In the genomic region with DNA sequence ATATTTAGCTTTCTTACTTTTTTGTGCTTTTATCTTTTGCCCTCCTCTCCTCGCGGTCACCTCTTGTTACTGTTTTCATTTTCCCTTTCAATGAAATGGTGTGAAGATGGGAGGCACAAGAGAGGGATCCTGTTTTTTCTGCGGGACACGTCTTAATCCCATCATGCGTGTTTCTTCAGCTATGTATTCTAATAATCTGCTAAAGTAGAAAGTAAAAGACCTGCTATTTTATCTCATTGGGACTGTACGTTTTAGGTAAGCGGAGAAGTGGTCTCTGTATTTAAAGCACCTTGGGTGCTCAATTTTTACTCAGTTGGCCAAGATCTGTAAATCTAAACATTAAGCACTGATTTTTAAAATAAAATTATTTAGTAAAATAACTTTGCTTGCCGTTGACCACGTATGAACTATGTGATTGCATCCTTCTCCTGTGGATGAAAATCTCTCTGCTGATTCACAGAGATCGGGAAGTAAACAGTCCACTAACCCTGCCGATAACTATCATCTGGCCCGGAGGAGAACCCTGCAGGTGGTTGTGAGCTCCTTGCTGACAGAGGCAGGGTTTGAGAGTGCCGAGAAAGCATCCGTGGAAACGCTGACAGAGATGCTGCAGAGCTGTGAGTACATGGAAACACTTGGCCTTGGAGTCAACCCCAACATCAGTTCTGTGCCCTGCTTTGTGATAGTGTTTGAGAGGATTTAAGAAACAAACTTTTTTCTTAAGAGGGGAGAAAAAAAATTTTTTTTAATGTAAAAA, we compare ENCODE assay signal across 8 cellular contexts. TPM values are rescaled to one million over a fixed set of nuclear protein-coding genes. Genes with fewer than 3 reads are reported as not detected.
DNase-seq lines count a peak whose midpoint lies in the region; ATAC-seq and TF ChIP-seq lines count a peak whose summit lies in the region.

No MANE protein-coding gene starts in this region.

- H2AFZ ChIP-seq in KMS-11 (ENCODE audit: low read depth) = peak overlapping the region; percentile 86

- no peaks in the 10 kb centered on the region for H4K20me1 ChIP-seq in KMS-11 (ENCODE audit: insufficient read depth)

- H3K27me3 ChIP-seq in KMS-11 (ENCODE audit: insufficient read depth, low read depth) = peaks cover 31% of the 10 kb centered on the region
- no peaks in the 10 kb centered on the region for H3K27me3 ChIP-seq in naive thymus-derived CD4-positive, alpha-beta T cell (ENCODE audit: control insufficient read depth in 2 of 2, insufficient read depth in 2 of 2, low read length in 2 of 2)

- intact Hi-C loops in naive thymus-derived CD4-positive, alpha-beta T cell (cut with micrococcal nuclease) = loop anchor here (1.0 to 2.0 kb wide), 9 partner anchors 12 to 1466 kb away; partner anchors contain the start of genes TOMM6 (in 2 of the 2), USP49 (in 2 of the 2), BYSL (in 1 of the 2) and CNPY3 (in 1 of the 2)

- H3K27ac Mint-ChIP-seq in naive thymus-derived CD4-positive, alpha-beta T cell = peak overlapping the region; percentile 93 to 98 (median 97)

- ATAC-seq in naive thymus-derived CD4-positive, alpha-beta T cell = no peak
- ATAC-seq in GM18907 (IDR thresholded peaks at IDR 0.05; ENCODE audit: unreplicated experiment) = no peak

- no peak for TF ChIP-seq CTCF in AG10803 (conservative IDR thresholded peaks at IDR 0.05; ENCODE audit: low read length)
- TF ChIP-seq CTCF in KMS-11 (conservative IDR thresholded peaks at IDR 0.05; ENCODE audit: low read depth, low read length) = no peak

- H3K27ac ChIP-seq in KMS-11 (peak overlapping the region; percentile 75), cingulate gyrus (ENCODE audit: low read depth, low read length) (peak overlapping the region; percentile 94)
- peak overlapping the region; percentile 78 for H3K27ac ChIP-seq in naive thymus-derived CD4-positive, alpha-beta T cell (ENCODE audit: low read depth, low read length)

- peaks cover 0 to 2% (median 0%) of the 10 kb centered on the region in 11 donors for H3K9me3 Mint-ChIP-seq in naive thymus-derived CD4-positive, alpha-beta T cell

- POLR2A ChIA-PET in naive thymus-derived CD4-positive, alpha-beta T cell (lab: Charles Lee) = interaction anchor here (0.7 to 12.4 kb wide), 17 partner anchors 10 to 695 kb away, joined by 3 to 180 read pairs (median 5); partner anchors contain the start of genes BYSL, CCND3, MED20 and TBCC

- peak overlapping the region; percentile 92 for H3K4me3 ChIP-seq in AG10803 (ENCODE audit: low read length)
- no peak overlapping the region for H3K4me3 ChIP-seq in KMS-11 (IDR thresholded peaks at IDR 0.05; ENCODE audit: insufficient read depth, low read depth, low read length)
- H3K4me3 ChIP-seq in naive thymus-derived CD4-positive, alpha-beta T cell (ENCODE audit: low read length) = peak overlapping the region; percentile 98

- H3K4me1 ChIP-seq in KMS-11 (ENCODE audit: low read depth, poor library complexity, severe bottlenecking) = peaks cover 22% of the 10 kb centered on the region
- peaks cover 23 to 27% of the 10 kb centered on the region in 2 donors for H3K4me1 ChIP-seq in naive thymus-derived CD4-positive, alpha-beta T cell (ENCODE audit: control insufficient read depth in 2 of 2, insufficient read depth in 2 of 2, low read length in 2 of 2)

- peak overlapping the region; percentile 89 to 99 (median 99) for H3K4me3 Mint-ChIP-seq in naive thymus-derived CD4-positive, alpha-beta T cell

- no peaks in the 10 kb centered on the region for H3K36me3 ChIP-seq in KMS-11 (ENCODE audit: insufficient read depth)
- H3K36me3 ChIP-seq in naive thymus-derived CD4-positive, alpha-beta T cell (ENCODE audit: control insufficient read depth in 2 of 3, insufficient read depth in 3 of 3, low read length in 3 of 3) = peaks cover 15 to 53% (median 22%) of the 10 kb centered on the region in 3 experiments

- peaks cover 36 to 65% (median 56%) of the 10 kb centered on the region in 7 donors for H3K4me1 Mint-ChIP-seq in naive thymus-derived CD4-positive, alpha-beta T cell

- no peaks in the 10 kb centered on the region for H3K27me3 Mint-ChIP-seq in naive thymus-derived CD4-positive, alpha-beta T cell

- DNase-seq in AG10803 (ENCODE audit: low read depth) (no peak), AML-193 (lab: John Stamatoyannopoulos, UW) (no peak), DMS114 treated with DMSO at 0.1 percent for 48 hours (lab: John Stamatoyannopoulos, UW; ENCODE audit: unreplicated experiment) (no peak), NCI-H2081 treated with DMSO at 0.1 percent for 48 hours (lab: John Stamatoyannopoulos, UW) (no peak)
- no peak for DNase-seq in naive thymus-derived CD4-positive, alpha-beta T cell

- H3K4me2 ChIP-seq in KMS-11 = peak overlapping the region; percentile 90

- peaks cover 13 to 39% (median 38%) of the 10 kb centered on the region in 5 donors for H3K36me3 Mint-ChIP-seq in naive thymus-derived CD4-positive, alpha-beta T cell

- H3K9me3 ChIP-seq in naive thymus-derived CD4-positive, alpha-beta T cell (ENCODE audit: control insufficient read depth in 2 of 3, low read length in 3 of 3) = no peaks in the 10 kb centered on the region

- peak overlapping the region; percentile 84 for H3K9ac ChIP-seq in KMS-11

- CTCF ChIA-PET in naive thymus-derived CD4-positive, alpha-beta T cell (lab: Charles Lee) = interaction anchor here (0.6 to 1.3 kb wide), 7 partner anchors 9 to 1376 kb away, joined by 3 to 4 read pairs (median 3); partner anchors contain the start of gene ABCC10

- H3K79me2 ChIP-seq in KMS-11 (ENCODE audit: insufficient read depth, low read depth) = no peaks in the 10 kb centered on the region

RNA-seq across cellular contexts. Expression of gene TAF8, which starts 0.8 kb away (rescaled TPM):
- total RNA-seq in naive thymus-derived CD4-positive, alpha-beta T cell = 10 to 100 TPM; 41.6 to 58.2 (median 50.8) TPM
- 10 to 100 TPM; 23.3 to 24.6 TPM for polyA plus RNA-seq in naive thymus-derived CD4-positive, alpha-beta T cell
